ENCODE assay signal across 1 cellular context in genomic region chr7:25028370-25028971, GRCh38.
A peak's percentile ranks its signal among the peaks of the same experiment; 100 is the strongest.
TF ChIP-seq lines count a peak whose summit lies in the region.

No MANE protein-coding gene starts in this region.

TF ChIP-seq in K562, 482 proteins besides CTCF, POLR2A, EP300 and RAD21 (continued from another document and continues in another):
- TF ChIP-seq IRF1 (CRISPR knock-in tag; IDR thresholded peaks at IDR 0.05; ENCODE audit: borderline replicate concordance): no peak
- TF ChIP-seq ATF7 (IDR thresholded peaks at IDR 0.05): peak; percentile 78
- TF ChIP-seq RCOR1 (IDR thresholded peaks at IDR 0.05; ENCODE audit: borderline replicate concordance in 1 of 2, low read depth in 2 of 2, low read length in 2 of 2): peak in 1 of 2 experiments; percentile 76; a peak in 2 of 4 replicates
- 0 out of 2 replicates have a peak, but pooled peaks have one; percentile 14 for TF ChIP-seq GABPB1 (CRISPR knock-in tag; IDR thresholded peaks at IDR 0.05)
- peak; percentile 48; the same call in 1 of the 2 replicates for TF ChIP-seq TAL1 (IDR thresholded peaks at IDR 0.05)
- TF ChIP-seq ATF1 (CRISPR knock-in tag; IDR thresholded peaks at IDR 0.05): no peak
- TF ChIP-seq ATF1 (tag; IDR thresholded peaks at IDR 0.05): peak; percentile 70
- no peak for TF ChIP-seq KLF16 (IDR thresholded peaks at IDR 0.05)
- no peak for TF ChIP-seq E2F4 (CRISPR knock-in tag; IDR thresholded peaks at IDR 0.05; ENCODE audit: low read depth)
- TF ChIP-seq ZNF444 (CRISPR knock-in tag; IDR thresholded peaks at IDR 0.05): no peak
- TF ChIP-seq ATF3 (IDR thresholded peaks at IDR 0.05): peak; percentile 62; the same call in 1 of the 2 replicates
- no peak for TF ChIP-seq ATF3 (CRISPR knock-in tag; conservative IDR thresholded peaks at IDR 0.05)
- no peak for TF ChIP-seq KAT8 (IDR thresholded peaks at IDR 0.05; ENCODE audit: low read depth)
- TF ChIP-seq POLR2G (IDR thresholded peaks at IDR 0.05; ENCODE audit: low read depth, low read length): no peak
- TF ChIP-seq FOXP4 (CRISPR knock-in tag; IDR thresholded peaks at IDR 0.05; ENCODE audit: borderline replicate concordance): no peak
- no peak for TF ChIP-seq NR2F6 (CRISPR knock-in tag; IDR thresholded peaks at IDR 0.05)
- no peak for TF ChIP-seq RNF2 (IDR thresholded peaks at IDR 0.05)
- no peak for TF ChIP-seq U2AF2 (optimal IDR thresholded peaks at IDR 0.05; ENCODE audit: low read depth, low read length)
- TF ChIP-seq ETV1 (tag; conservative IDR thresholded peaks at IDR 0.05; ENCODE audit: low read depth): peak; percentile 50; the same call in 1 of the 2 replicates
- TF ChIP-seq MED1 (CRISPR knock-in tag; IDR thresholded peaks at IDR 0.05; ENCODE audit: borderline replicate concordance): no peak
- TF ChIP-seq LEF1 (IDR thresholded peaks at IDR 0.05): peak; percentile 46; the same call in 1 of the 2 replicates
- no peak for TF ChIP-seq XRCC5 (IDR thresholded peaks at IDR 0.05; ENCODE audit: low read depth, low read length)
- TF ChIP-seq SMAD1 (IDR thresholded peaks at IDR 0.05; ENCODE audit: low read depth, low read length, partially characterized antibody): no peak
- TF ChIP-seq NEUROD1 (IDR thresholded peaks at IDR 0.05; ENCODE audit: borderline replicate concordance, low read depth, low read length, partially characterized antibody): no peak
- TF ChIP-seq BHLHE40 (IDR thresholded peaks at IDR 0.05; ENCODE audit: low read length): no peak
- no peak for TF ChIP-seq E2F5 (CRISPR knock-in tag; IDR thresholded peaks at IDR 0.05)
- no peak for TF ChIP-seq ZSCAN32 (CRISPR knock-in tag; IDR thresholded peaks at IDR 0.05)
- no peak for TF ChIP-seq CCNT2 (IDR thresholded peaks at IDR 0.05; ENCODE audit: borderline replicate concordance, extremely low read depth, insufficient read length, low read depth, low read length)
- TF ChIP-seq TCF3 (CRISPR knock-in tag; IDR thresholded peaks at IDR 0.05): peak; percentile 63
- no peak for TF ChIP-seq SRSF3 (IDR thresholded peaks at IDR 0.05; ENCODE audit: insufficient read depth, low read length)
- TF ChIP-seq TEAD4 (IDR thresholded peaks at IDR 0.05; ENCODE audit: low read length): peak; percentile 64; the same call in 1 of the 2 replicates
- TF ChIP-seq TEAD4 (CRISPR knock-in tag; IDR thresholded peaks at IDR 0.05; ENCODE audit: borderline replicate concordance): no peak
- TF ChIP-seq LARP7 (IDR thresholded peaks at IDR 0.05): no peak
- TF ChIP-seq MITF (IDR thresholded peaks at IDR 0.05): no peak
- TF ChIP-seq ZNF408 (CRISPR knock-in tag; IDR thresholded peaks at IDR 0.05; ENCODE audit: low read depth): no peak
- TF ChIP-seq SMARCE1 (IDR thresholded peaks at IDR 0.05): peak; percentile 72; the same call in 1 of the 2 replicates
- no peak for TF ChIP-seq ERF (CRISPR knock-in tag; IDR thresholded peaks at IDR 0.05)
- no peak for TF ChIP-seq HLTF (IDR thresholded peaks at IDR 0.05)
- no peak for TF ChIP-seq ZNF318 (IDR thresholded peaks at IDR 0.05; ENCODE audit: borderline replicate concordance in 1 of 2, low read depth in 1 of 2)
- no peak for TF ChIP-seq NR2C2 (CRISPR knock-in tag; IDR thresholded peaks at IDR 0.05)
- TF ChIP-seq NR2C2 (tag; IDR thresholded peaks at IDR 0.05): no peak
- no peak for TF ChIP-seq STAT5B (CRISPR knock-in tag; IDR thresholded peaks at IDR 0.05)
- no peak for TF ChIP-seq POLR3A (IDR thresholded peaks at IDR 0.05; ENCODE audit: borderline replicate concordance, extremely low read depth, insufficient read depth, insufficient read length)
- TF ChIP-seq KLF13 (tag; IDR thresholded peaks at IDR 0.05; ENCODE audit: borderline replicate concordance, low read depth): no peak
- no peak for TF ChIP-seq ZNF518B (CRISPR knock-in tag; IDR thresholded peaks at IDR 0.05)
- peak; percentile 58; the same call in 1 of the 2 replicates for TF ChIP-seq SMARCA4 (IDR thresholded peaks at IDR 0.05)
- peak; percentile 60; the same call in 1 of the 2 replicates for TF ChIP-seq ZNF584 (CRISPR knock-in tag; IDR thresholded peaks at IDR 0.05; ENCODE audit: low read depth)
- 0 out of 2 replicates have a peak, but pooled peaks have one; percentile 56 for TF ChIP-seq FOXJ2 (tag; IDR thresholded peaks at IDR 0.05)
- peak; percentile 56; the same call in 1 of the 2 replicates for TF ChIP-seq CTBP1 (IDR thresholded peaks at IDR 0.05; ENCODE audit: borderline replicate concordance)
- no peak for TF ChIP-seq MBD2 (IDR thresholded peaks at IDR 0.05; ENCODE audit: borderline replicate concordance, low read depth)
